Comparison of ENCODE assay signal across 1 cellular context in the genomic region with DNA sequence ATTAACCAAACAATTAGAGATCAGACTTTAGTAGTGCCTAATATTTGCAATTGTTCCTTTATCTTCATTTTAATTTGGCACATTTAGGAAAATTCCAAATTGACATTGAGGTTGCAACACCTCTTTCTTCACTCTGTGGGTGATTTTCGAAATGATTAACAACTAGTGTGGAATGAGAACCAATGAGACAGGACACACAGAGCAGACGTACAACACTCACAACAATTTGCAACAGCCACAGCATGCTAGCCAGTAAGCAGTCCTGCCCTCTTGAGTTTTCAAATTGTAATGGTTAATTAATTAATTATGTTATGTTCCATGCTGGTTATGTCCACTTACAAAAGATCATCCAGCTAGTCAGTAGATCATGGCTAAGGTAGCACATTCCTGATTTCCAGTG.
TF ChIP-seq lines count a peak whose summit lies in the region.

No MANE protein-coding gene starts in this region.

TF ChIP-seq in HepG2, 621 proteins besides CTCF, POLR2A, EP300 and RAD21 (continued from another document):
- TF ChIP-seq, protein P1, sequence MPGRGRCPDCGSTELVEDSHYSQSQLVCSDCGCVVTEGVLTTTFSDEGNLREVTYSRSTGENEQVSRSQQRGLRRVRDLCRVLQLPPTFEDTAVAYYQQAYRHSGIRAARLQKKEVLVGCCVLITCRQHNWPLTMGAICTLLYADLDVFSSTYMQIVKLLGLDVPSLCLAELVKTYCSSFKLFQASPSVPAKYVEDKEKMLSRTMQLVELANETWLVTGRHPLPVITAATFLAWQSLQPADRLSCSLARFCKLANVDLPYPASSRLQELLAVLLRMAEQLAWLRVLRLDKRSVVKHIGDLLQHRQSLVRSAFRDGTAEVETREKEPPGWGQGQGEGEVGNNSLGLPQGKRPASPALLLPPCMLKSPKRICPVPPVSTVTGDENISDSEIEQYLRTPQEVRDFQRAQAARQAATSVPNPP (CRISPR knock-in tag; IDR thresholded peaks at IDR 0.05), result no peak
- no peak for TF ChIP-seq NR2C2 (CRISPR knock-in tag; IDR thresholded peaks at IDR 0.05; ENCODE audit: borderline replicate concordance)
